In the genomic region with DNA sequence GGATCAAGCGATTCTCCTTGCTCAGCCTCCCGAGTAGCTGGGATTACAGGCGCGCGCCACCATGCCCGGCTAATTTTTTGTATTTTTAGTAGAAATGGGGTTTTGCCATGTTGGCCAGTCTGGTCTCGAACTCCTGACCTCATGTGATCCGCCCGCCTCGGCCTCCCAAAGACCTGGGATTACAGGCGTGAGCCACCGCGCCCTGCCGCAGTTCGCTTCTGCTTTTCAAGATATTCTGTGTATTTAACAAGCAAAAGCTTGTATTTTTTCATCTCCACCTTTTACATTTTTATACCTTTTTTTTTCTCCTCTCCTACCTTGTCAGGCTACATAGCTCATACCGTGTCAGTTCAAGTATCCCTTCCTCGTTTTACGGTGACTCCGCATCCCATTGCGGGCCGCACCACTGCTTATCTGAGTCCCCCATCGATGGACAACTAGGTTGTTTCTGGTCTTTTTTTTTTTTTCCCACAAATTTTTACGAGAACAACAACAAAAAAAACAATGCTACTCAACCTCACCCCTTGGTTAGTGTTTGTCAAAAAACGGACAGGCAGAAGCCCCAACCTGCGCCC, we compare ENCODE assay signal across 9 cellular contexts. TPM values are rescaled to one million over a fixed set of nuclear protein-coding genes. Genes with fewer than 3 reads are reported as not detected.
DNase-seq lines count a peak whose midpoint lies in the region; ATAC-seq and TF ChIP-seq lines count a peak whose summit lies in the region.
"Not testable (repeated sequence)": the region's sequence is repeated elsewhere in the genome, so short reads cannot be mapped to it uniquely, and the experiment has no call there.
"Had no signal": no experiment of that assay in that cellular context is flagged by ENCODE, and none has a peak within 500 bp of the region (broad histone marks: within the 10 kb centered on the region; RNA-seq: fewer than 3 reads in every experiment).

No MANE protein-coding gene starts in this region.

- POLR2A ChIA-PET in activated naive CD8-positive, alpha-beta T cell treated with anti-CD3 and anti-CD28 coated beads, Interleukin-2, amount 10 ng/mL, durations not matched to agents 7 days and 5 days (lab: Charles Lee): interaction anchor here (0.5 to 4.1 kb wide), 25 partner anchors 8 to 1921 kb away, joined by 3 to 42 read pairs (median 4); partner anchors contain the start of genes BICRA, KPTN and NAPA

- H3K9ac ChIP-seq in HUES64 (ENCODE audit: low read depth, low read length) (peak overlapping the region; percentile 30; the same call in 1 of the 2 replicates), SK-N-MC (ENCODE audit: insufficient read length) (peak overlapping the region; percentile 73)

- peak overlapping the region; percentile 64 to 87 (median 86) for H3K4me3 Mint-ChIP-seq in CD4-positive, CD25-positive, alpha-beta regulatory T cell
- H3K4me3 Mint-ChIP-seq in activated naive CD8-positive, alpha-beta T cell treated with anti-CD3 and anti-CD28 coated beads, Interleukin-2, amount 10 ng/mL, durations not matched to agents 7 days and 5 days: peak overlapping the region; percentile 81
- H3K4me3 Mint-ChIP-seq in endothelial cell (ENCODE audit: unreplicated experiment) (peak overlapping the region; percentile 88), immature natural killer cell (peak overlapping the region; percentile 84 to 90 (median 86))

- ATAC-seq in CD4-positive, CD25-positive, alpha-beta regulatory T cell (ENCODE audit: low read depth in 2 of 2); activated naive CD8-positive, alpha-beta T cell treated with anti-CD3 and anti-CD28 coated beads, Interleukin-2, amount 10 ng/mL, durations not matched to agents 7 days and 5 days (ENCODE audit: low read depth): not testable (repeated sequence)

- H3K4me1 Mint-ChIP-seq in CD4-positive, CD25-positive, alpha-beta regulatory T cell: peaks cover 6 to 30% (median 16%) of the 10 kb centered on the region in 4 donors
- H3K4me1 Mint-ChIP-seq in activated naive CD8-positive, alpha-beta T cell treated with anti-CD3 and anti-CD28 coated beads, Interleukin-2, amount 10 ng/mL, durations not matched to agents 7 days and 5 days: peaks cover 32% of the 10 kb centered on the region
- peaks cover 18% of the 10 kb centered on the region for H3K4me1 Mint-ChIP-seq in endothelial cell (ENCODE audit: unreplicated experiment)
- peaks cover 30 to 41% of the 10 kb centered on the region in 2 donors for H3K4me1 Mint-ChIP-seq in immature natural killer cell

- peak overlapping the region; percentile 57 for H2AFZ ChIP-seq in neuron (ENCODE audit: low read depth, low read length)

- not testable (repeated sequence) for H3K36me3 ChIP-seq in CD4-positive, CD25-positive, alpha-beta regulatory T cell (ENCODE audit: control insufficient read depth, insufficient read depth, low read length); HUES64 (ENCODE audit: insufficient read depth, low read length); SK-N-MC (ENCODE audit: insufficient read depth, low read length); neuron (ENCODE audit: insufficient read depth, low read length)

- not testable (repeated sequence) for H3K27me3 Mint-ChIP-seq in CD4-positive, CD25-positive, alpha-beta regulatory T cell; endothelial cell (ENCODE audit: unreplicated experiment)
- peaks cover 15% of the 10 kb centered on the region for H3K27me3 Mint-ChIP-seq in activated naive CD8-positive, alpha-beta T cell treated with anti-CD3 and anti-CD28 coated beads, Interleukin-2, amount 10 ng/mL, durations not matched to agents 7 days and 5 days
- peaks cover 0 to 12% (median 7%) of the 10 kb centered on the region in 3 donors for H3K27me3 Mint-ChIP-seq in immature natural killer cell (ENCODE audit: low read depth in 3 of 3)

- not testable (repeated sequence) for H3K9me3 Mint-ChIP-seq in CD4-positive, CD25-positive, alpha-beta regulatory T cell; activated naive CD8-positive, alpha-beta T cell treated with anti-CD3 and anti-CD28 coated beads, Interleukin-2, amount 10 ng/mL, durations not matched to agents 7 days and 5 days; endothelial cell (ENCODE audit: unreplicated experiment); immature natural killer cell

- not testable (repeated sequence) for H3K36me3 Mint-ChIP-seq in CD4-positive, CD25-positive, alpha-beta regulatory T cell; activated naive CD8-positive, alpha-beta T cell treated with anti-CD3 and anti-CD28 coated beads, Interleukin-2, amount 10 ng/mL, durations not matched to agents 7 days and 5 days; endothelial cell (ENCODE audit: low read depth, unreplicated experiment); immature natural killer cell

- not testable (repeated sequence) for DNase-seq in CD4-positive, CD25-positive, alpha-beta regulatory T cell; SK-N-MC (ENCODE audit: low read depth, low spot score); activated naive CD8-positive, alpha-beta T cell treated with anti-CD3 and anti-CD28 coated beads, Interleukin-2, amount 10 ng/mL, durations not matched to agents 7 days and 5 days; endothelial cell (ENCODE audit: low spot score); immature natural killer cell

- 22% methylated on average over 25 of the region's 25 CpGs for WGBS in HUES64

- H3K27ac ChIP-seq in CD4-positive, CD25-positive, alpha-beta regulatory T cell (ENCODE audit: insufficient read depth, low read length, poor library complexity, severe bottlenecking): peak overlapping the region; percentile 81
- H3K27ac ChIP-seq in HUES64 (ENCODE audit: low read depth, low read length) (peak overlapping the region; percentile 90), SK-N-MC (peak overlapping the region; percentile 86), temporal lobe (ENCODE audit: low read depth, low read length) (peak overlapping the region; percentile 36)

- peak overlapping the region; percentile 80 for H3K4me3 ChIP-seq in CD4-positive, CD25-positive, alpha-beta regulatory T cell (ENCODE audit: low read depth, low read length)
- H3K4me3 ChIP-seq in HUES64 (ENCODE audit: low read length): peak overlapping the region; percentile 65
- H3K4me3 ChIP-seq in SK-N-MC: peak overlapping the region; percentile 94
- H3K4me3 ChIP-seq in neuron (ENCODE audit: low read length): peak overlapping the region; percentile 50

- TF ChIP-seq CTCF in endothelial cell (IDR thresholded peaks at IDR 0.05; ENCODE audit: unreplicated experiment): not testable (repeated sequence)

- H3K9me3 ChIP-seq in CD4-positive, CD25-positive, alpha-beta regulatory T cell (ENCODE audit: control insufficient read depth in 2 of 2, low read length in 2 of 2); HUES64 (ENCODE audit: insufficient read depth, low read depth, low read length); SK-N-MC (ENCODE audit: low read depth, low read length); neuron (ENCODE audit: low read length): not testable (repeated sequence)

- H3K27ac Mint-ChIP-seq in CD4-positive, CD25-positive, alpha-beta regulatory T cell: peak overlapping the region; percentile 81 to 91 (median 86)
- H3K27ac Mint-ChIP-seq in activated naive CD8-positive, alpha-beta T cell treated with anti-CD3 and anti-CD28 coated beads, Interleukin-2, amount 10 ng/mL, durations not matched to agents 7 days and 5 days: peak overlapping the region; percentile 93
- not testable (repeated sequence) for H3K27ac Mint-ChIP-seq in endothelial cell (ENCODE audit: unreplicated experiment)
- peak overlapping the region; percentile 65 to 81 (median 76) for H3K27ac Mint-ChIP-seq in immature natural killer cell

- H3K4me1 ChIP-seq in CD4-positive, CD25-positive, alpha-beta regulatory T cell (ENCODE audit: control insufficient read depth, insufficient read depth, low read length, poor library complexity, severe bottlenecking): peaks cover 13% of the 10 kb centered on the region
- H3K4me1 ChIP-seq in HUES64 (ENCODE audit: insufficient read depth, low read length) (peaks cover 13% of the 10 kb centered on the region; the same call in 1 of the 2 replicates), neuron (ENCODE audit: insufficient read depth, low read length) (peaks cover 14% of the 10 kb centered on the region)

- H3K27me3 ChIP-seq in CD4-positive, CD25-positive, alpha-beta regulatory T cell (ENCODE audit: control insufficient read depth, insufficient read depth, low read length); HUES64 (ENCODE audit: insufficient read depth, low read length); neuron (ENCODE audit: insufficient read depth, low read length): not testable (repeated sequence)

RNA-seq across cellular contexts. Expression of gene BICRA, which starts 9.2 kb away (rescaled TPM):
- total RNA-seq in CD4-positive, CD25-positive, alpha-beta regulatory T cell: 43.8 TPM
- polyA plus RNA-seq in CD4-positive, CD25-positive, alpha-beta regulatory T cell: under 1 TPM; 0.25 to 0.75 (median 0.49) TPM
- 15.9 TPM for polyA plus RNA-seq in HUES64 (2013, experiment 1 of 2)
- polyA plus RNA-seq in HUES64 (2013, experiment 2 of 2): 15.2 TPM
- total RNA-seq in activated naive CD8-positive, alpha-beta T cell treated with anti-CD3 and anti-CD28 coated beads, Interleukin-2, amount 10 ng/mL, durations not matched to agents 7 days and 5 days: 10 to 100 TPM; 22.6 to 28.4 TPM
- total RNA-seq in endothelial cell (ENCODE audit: unreplicated experiment) (24.1 TPM), temporal lobe (3.7 TPM)
- polyA plus RNA-seq in immature natural killer cell: 1 to 10 TPM in 1 of 3 donors, under 1 TPM in 1, not detected in 1; 0.36 to 1.9 TPM

RNA-seq across cellular contexts. Expression of gene ZNF541, which starts 26.8 kb away (rescaled TPM):
- 0.52 TPM for total RNA-seq in CD4-positive, CD25-positive, alpha-beta regulatory T cell
- polyA plus RNA-seq in CD4-positive, CD25-positive, alpha-beta regulatory T cell: under 1 TPM in 3 of 4 donors, not detected in 1; 0.07 to 0.42 (median 0.23) TPM
- not detected for polyA plus RNA-seq in HUES64 (2013, experiment 1 of 2)
- not detected for polyA plus RNA-seq in HUES64 (2013, experiment 2 of 2)
- total RNA-seq in activated naive CD8-positive, alpha-beta T cell treated with anti-CD3 and anti-CD28 coated beads, Interleukin-2, amount 10 ng/mL, durations not matched to agents 7 days and 5 days: 1 to 10 TPM in 1 of 2 experiments, under 1 TPM in 1; 0.30 to 1.2 TPM
- total RNA-seq in endothelial cell (ENCODE audit: unreplicated experiment) (not detected), temporal lobe (under 0.01 TPM)
- polyA plus RNA-seq in immature natural killer cell: not detected
- total RNA-seq: activated CD8-positive, alpha-beta memory T cell treated with anti-CD3 and anti-CD28 coated beads for 36 hours had no signal

Comparison
In these comparisons a context has a peak if more than half of its experiments do, and no peak if none do; other contexts are left out.
1. H3K27ac ChIP-seq: peak in every context shown above with its lines; median percentile 90 in HUES64; 86 in SK-N-MC; 81 in CD4-positive, CD25-positive, alpha-beta regulatory T cell; 36 in temporal lobe.